8 cellular contexts compared by ENCODE assay signal in genomic region chr11:123653997-123654565, GRCh38.
DNase-seq lines count a peak whose midpoint lies in the region; ATAC-seq lines count a peak whose summit lies in the region.

No MANE protein-coding gene starts in this region.

- H3K4me1 Mint-ChIP-seq in central memory CD8-positive, alpha-beta T cell = peaks cover 10% of the 10 kb centered on the region

- no peak overlapping the region for H3K9ac ChIP-seq in SK-N-MC (ENCODE audit: insufficient read length)

- H3K27me3 Mint-ChIP-seq in central memory CD8-positive, alpha-beta T cell = peaks cover 40% of the 10 kb centered on the region

- 0 out of 2 replicates have a peak, but pooled peaks cover 2% of the 10 kb centered on the region for H3K27me3 ChIP-seq in HAP-1 (ENCODE audit: low read depth)

- no peak for ATAC-seq in central memory CD8-positive, alpha-beta T cell (replicated peaks; ENCODE audit: extremely low read depth, poor library complexity, severe bottlenecking)
- ATAC-seq in GM18858 (IDR thresholded peaks at IDR 0.05; ENCODE audit: unreplicated experiment) = no peak

- H3K4me3 ChIP-seq in HAP-1 (peak overlapping the region; percentile 42), SK-N-MC (peak overlapping the region; percentile 82)

- H3K9me3 ChIP-seq in HAP-1 = no peaks in the 10 kb centered on the region
- H3K9me3 ChIP-seq in SK-N-MC (ENCODE audit: low read depth, low read length) = no peaks in the 10 kb centered on the region

- H3K4me1 ChIP-seq in HAP-1 = no peaks in the 10 kb centered on the region

- peaks cover 3% of the 10 kb centered on the region for H3K36me3 Mint-ChIP-seq in central memory CD8-positive, alpha-beta T cell (ENCODE audit: insufficient read depth)

- peak; percentile 24 for DNase-seq in CD1c-positive myeloid dendritic cell (ENCODE audit: extremely low spot score)
- peak in 1 of 2 experiments; percentile 70 for DNase-seq in HAP-1 (ENCODE audit: low spot score in 2 of 2)
- DNase-seq in SK-N-MC (ENCODE audit: low read depth, low spot score) = no peak
- no peak for DNase-seq in central memory CD8-positive, alpha-beta T cell (ENCODE audit: low spot score in 2 of 2)
- DNase-seq in kidney glomerular epithelial cell (lab: John Stamatoyannopoulos, UW) = peak; percentile 54
- peak; percentile 13 to 16 for DNase-seq in stimulated activated CD4-positive, alpha-beta T cell treated with anti-CD3 and anti-CD28 coated beads, Interleukin-2, amount 100 ng/mL, for 48 hours
- no peak for DNase-seq in NCI-H2029 (lab: John Stamatoyannopoulos, UW)

- peaks cover 13% of the 10 kb centered on the region for H3K9me3 Mint-ChIP-seq in central memory CD8-positive, alpha-beta T cell

- H3K36me3 ChIP-seq in HAP-1 (replicated peaks) (no peaks in the 10 kb centered on the region), SK-N-MC (ENCODE audit: insufficient read depth, low read length) (no peaks in the 10 kb centered on the region)

- peak overlapping the region; percentile 49 for H3K4me3 Mint-ChIP-seq in central memory CD8-positive, alpha-beta T cell

- H3K27ac ChIP-seq in SK-N-MC = no peak overlapping the region

- in situ Hi-C loops in HAP-1 (cut with MboI; ENCODE audit: low sequenced_read_pairs) = no loop called here

- no peak overlapping the region for H3K27ac Mint-ChIP-seq in central memory CD8-positive, alpha-beta T cell (ENCODE audit: low read depth)

Comparison
In these comparisons a context has a peak if more than half of its experiments do, and no peak if none do; other contexts are left out.
1. DNase-seq: peak in CD1c-positive myeloid dendritic cell (single experiment), kidney glomerular epithelial cell (single experiment) and stimulated activated CD4-positive, alpha-beta T cell treated with anti-CD3 and anti-CD28 coated beads, Interleukin-2, amount 100 ng/mL, for 48 hours (2 of 2); none in SK-N-MC (single experiment), central memory CD8-positive, alpha-beta T cell (0 of 2) and NCI-H2029 (single experiment).